In the genomic region with DNA sequence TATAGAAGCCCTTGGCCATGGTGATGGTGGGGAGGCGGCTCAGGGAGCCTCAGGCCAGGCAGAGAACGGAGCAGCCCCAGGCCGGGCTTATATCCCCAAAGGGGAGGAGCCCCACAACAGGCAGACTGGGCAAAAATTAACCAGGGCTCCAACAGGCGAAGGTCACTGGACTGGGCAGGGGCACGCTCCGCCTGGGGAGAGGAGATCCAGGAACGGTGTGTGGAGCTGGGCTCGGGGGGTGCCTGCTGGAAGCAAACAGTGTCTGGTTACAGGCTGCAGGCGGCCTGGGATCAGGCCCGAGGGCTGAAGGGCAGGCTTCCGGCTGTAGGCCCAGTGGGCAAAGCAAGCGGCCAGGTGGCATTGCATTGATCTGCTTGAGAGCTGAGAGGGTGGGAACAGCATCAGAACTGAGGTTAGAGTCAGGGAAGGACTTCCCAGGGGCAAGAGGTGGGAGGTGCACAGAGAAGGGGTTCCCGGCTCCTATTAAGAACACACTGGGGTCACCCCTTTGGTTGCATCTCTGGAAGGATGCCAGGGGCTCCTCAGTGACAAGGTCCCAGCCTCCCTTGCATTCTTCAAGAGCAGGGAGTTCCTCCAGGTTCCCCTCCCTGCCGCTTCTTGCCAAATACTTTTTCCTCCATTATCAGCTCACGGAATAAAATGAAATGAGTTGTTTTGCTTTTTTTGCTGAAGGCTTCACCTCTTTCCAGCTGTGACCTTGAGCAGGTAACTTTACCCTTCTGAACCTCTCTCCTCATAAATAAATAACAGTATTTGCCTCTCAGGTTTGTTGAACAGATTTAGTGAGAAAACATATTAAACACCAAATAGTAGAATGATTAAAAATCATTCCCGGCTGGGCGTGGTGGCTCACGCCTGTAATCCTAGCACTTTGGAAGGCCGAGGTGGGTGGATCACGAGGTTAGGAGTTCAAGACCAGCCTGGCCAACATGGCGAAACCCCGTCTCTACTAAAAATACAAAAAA, we compare ENCODE assay signal across 27 cellular contexts. TPM values are rescaled to one million over a fixed set of nuclear protein-coding genes. Genes with fewer than 3 reads are reported as not detected.
DNase-seq lines count a peak whose midpoint lies in the region; ATAC-seq, FAIRE-seq and TF ChIP-seq lines count a peak whose summit lies in the region.
"Had no signal": no experiment of that assay in that cellular context is flagged by ENCODE, and none has a peak within 500 bp of the region (broad histone marks: within the 10 kb centered on the region; RNA-seq: fewer than 3 reads in every experiment).

No MANE protein-coding gene starts in this region.

- TF ChIP-seq CTCF in Peyer's patch (IDR thresholded peaks at IDR 0.05) (peak in 1 of 6 experiments; percentile 10), lower lobe of right lung (IDR thresholded peaks at IDR 0.05) (no peak), prostate gland (IDR thresholded peaks at IDR 0.05) (no peak)

- H3K27ac ChIP-seq in Peyer's patch: peak overlapping the region in 3 of 4 donors; percentile 67 to 92 (median 89)
- no peak overlapping the region for H3K27ac ChIP-seq in lower lobe of right lung
- H3K27ac ChIP-seq in small intestine (ENCODE audit: low read depth in 1 of 2, low read length in 1 of 2): peak overlapping the region; percentile 86 to 90
- H3K27ac ChIP-seq in prostate gland: peak overlapping the region in 1 of 2 donors; percentile 90
- H3K27ac ChIP-seq: esophagus muscularis mucosa, SK-N-MC, skin epidermis, thyroid gland, WERI-Rb-1 had no signal

- intact Hi-C loops in dendritic cell treated with granulocyte-macrophage colony-stimulating factor and Interleukin-4, amounts not matched to agents 40 ng/mL and 50 ng/mL, for 4 days (cut with micrococcal nuclease): no loop called here
- intact Hi-C loops in lower lobe of right lung (cut with DNase I): no loop called here
- intact Hi-C loops in prostate gland (cut with DNase I): no loop called here

- peaks cover 100% of the 10 kb centered on the region for H3K36me3 Mint-ChIP-seq in dendritic cell treated with granulocyte-macrophage colony-stimulating factor and Interleukin-4, amounts not matched to agents 40 ng/mL and 50 ng/mL, for 4 days (ENCODE audit: low read depth)
- H3K36me3 Mint-ChIP-seq: activated naive CD8-positive, alpha-beta T cell treated with anti-CD3 and anti-CD28 coated beads for 36 hours; CD4-positive, alpha-beta memory T cell; natural killer cell treated with Interleukin-12 subunit alpha and Interleukin-12 subunit beta and Interleukin-15 and Interleukin-18, amount 100 ng/mL, for 72 hours had no signal

- H3K27me3 ChIP-seq in Peyer's patch (no peaks in the 10 kb centered on the region), lower lobe of right lung (ENCODE audit: low read depth) (no peaks in the 10 kb centered on the region), small intestine (ENCODE audit: control insufficient read depth in 2 of 2, insufficient read depth in 2 of 2, low read length in 2 of 2) (no peaks in the 10 kb centered on the region), prostate gland (replicated peaks; ENCODE audit: insufficient read depth) (no peaks in the 10 kb centered on the region)
- H3K27me3 ChIP-seq: thyroid gland had no signal

- no peak for FAIRE-seq in small intestine (lab: Jason Lieb, UNC)
- FAIRE-seq: frontal cortex had no signal

- H3K27ac Mint-ChIP-seq in dendritic cell treated with granulocyte-macrophage colony-stimulating factor and Interleukin-4, amounts not matched to agents 40 ng/mL and 50 ng/mL, for 4 days: peak overlapping the region; percentile 45
- H3K27ac Mint-ChIP-seq: activated naive CD8-positive, alpha-beta T cell treated with anti-CD3 and anti-CD28 coated beads for 36 hours; CD4-positive, alpha-beta memory T cell; effector memory CD8-positive, alpha-beta T cell; memory B cell; natural killer cell treated with Interleukin-12 subunit alpha and Interleukin-12 subunit beta and Interleukin-15 and Interleukin-18, amount 100 ng/mL, for 72 hours had no signal

- H3K27me3 Mint-ChIP-seq in dendritic cell treated with granulocyte-macrophage colony-stimulating factor and Interleukin-4, amounts not matched to agents 40 ng/mL and 50 ng/mL, for 4 days: no peaks in the 10 kb centered on the region

- TF ChIP-seq POLR2A in Peyer's patch (IDR thresholded peaks at IDR 0.05): peak; percentile 94 to 97
- no peak for TF ChIP-seq POLR2A in prostate gland (IDR thresholded peaks at IDR 0.05)

- H3K9me3 ChIP-seq in Peyer's patch (no peaks in the 10 kb centered on the region), lower lobe of right lung (no peaks in the 10 kb centered on the region), small intestine (ENCODE audit: control insufficient read depth, low read depth) (no peaks in the 10 kb centered on the region), prostate gland (no peaks in the 10 kb centered on the region)
- H3K9me3 ChIP-seq: esophagus muscularis mucosa, thyroid gland had no signal

- peak in 2 of 3 donors; percentile 85 to 91 for DNase-seq in Peyer's patch
- DNase-seq in lower lobe of right lung: peak; percentile 14
- peak; percentile 97 for DNase-seq in small intestine
- DNase-seq in NCI-H1694 (lab: John Stamatoyannopoulos, UW): no peak
- DNase-seq in prostate gland (ENCODE audit: low spot score): no peak
- DNase-seq in HK-2 (ENCODE audit: unreplicated experiment): no peak
- DNase-seq in COR-L47 (lab: John Stamatoyannopoulos, UW): no peak
- DNase-seq: activated naive CD8-positive, alpha-beta T cell treated with anti-CD3 and anti-CD28 coated beads for 36 hours; CD4-positive, alpha-beta memory T cell; effector memory CD8-positive, alpha-beta T cell; GDM1; hippocampal formation; NCI-H510A; stimulated activated CD4-positive, alpha-beta T cell treated with anti-CD3 and anti-CD28 coated beads, Interleukin-4, amount 100 ng/mL, for 1 hour; stimulated activated naive CD8-positive, alpha-beta T cell treated with anti-CD3 and anti-CD28 coated beads, Interleukin-15, Interleukin-2, amounts not matched to agents 100 U/mL and 50 U/mL, for 24 hours; T-helper 2 cell; thyroid gland; WERI-Rb-1 had no signal

- H3K36me3 ChIP-seq in Peyer's patch (peaks cover 0 to 35% (median 0%) of the 10 kb centered on the region in 3 donors), lower lobe of right lung (peaks cover 11% of the 10 kb centered on the region), small intestine (ENCODE audit: control insufficient read depth in 2 of 2, insufficient read depth in 2 of 2, low read length in 2 of 2) (peaks cover 2 to 18% of the 10 kb centered on the region in 2 donors), prostate gland (no peaks in the 10 kb centered on the region)
- H3K36me3 ChIP-seq: thyroid gland, WERI-Rb-1 had no signal

- H3K9me3 Mint-ChIP-seq in dendritic cell treated with granulocyte-macrophage colony-stimulating factor and Interleukin-4, amounts not matched to agents 40 ng/mL and 50 ng/mL, for 4 days: no peaks in the 10 kb centered on the region
- H3K9me3 Mint-ChIP-seq: activated naive CD8-positive, alpha-beta T cell treated with anti-CD3 and anti-CD28 coated beads for 36 hours; CD4-positive, alpha-beta memory T cell; effector memory CD8-positive, alpha-beta T cell; memory B cell; natural killer cell treated with Interleukin-12 subunit alpha and Interleukin-12 subunit beta and Interleukin-15 and Interleukin-18, amount 100 ng/mL, for 72 hours had no signal

- 17 to 62% (median 33%) methylated on average over 22 of the region's 22 CpGs for WGBS in small intestine, 3 donors
- 86% methylated on average over 22 of the region's 22 CpGs for WGBS in prostate gland

- H3K4me3 ChIP-seq in Peyer's patch (peak overlapping the region in 3 of 4 donors; percentile 30 to 73 (median 58)), lower lobe of right lung (no peak overlapping the region), small intestine (ENCODE audit: low read depth in 1 of 2, low read length in 2 of 2) (peak overlapping the region in 1 of 2 donors; percentile 81), prostate gland (no peak overlapping the region)
- H3K4me3 ChIP-seq: esophagus muscularis mucosa, SK-N-MC, skin epidermis, thyroid gland had no signal

- ATAC-seq in lower lobe of right lung: no peak
- ATAC-seq: effector memory CD8-positive, alpha-beta T cell; natural killer cell treated with Interleukin-12 subunit alpha and Interleukin-12 subunit beta and Interleukin-15 and Interleukin-18, amount 100 ng/mL, for 72 hours; Panc1; stimulated activated naive CD8-positive, alpha-beta T cell treated with anti-CD3 and anti-CD28 coated beads, Interleukin-15, Interleukin-2, amounts not matched to agents 100 U/mL and 50 U/mL, for 24 hours had no signal

- peaks cover 0 to 10% (median 0%) of the 10 kb centered on the region in 4 donors for H3K4me1 ChIP-seq in Peyer's patch
- H3K4me1 ChIP-seq in lower lobe of right lung: peaks cover 4% of the 10 kb centered on the region
- peaks cover 0 to 2% of the 10 kb centered on the region in 2 donors for H3K4me1 ChIP-seq in small intestine (ENCODE audit: control insufficient read depth in 2 of 2, insufficient read depth in 1 of 2, low read depth in 1 of 2, low read length in 1 of 2)
- H3K4me1 ChIP-seq in prostate gland (replicated peaks): peaks cover 14% of the 10 kb centered on the region

- H3K4me3 Mint-ChIP-seq in dendritic cell treated with granulocyte-macrophage colony-stimulating factor and Interleukin-4, amounts not matched to agents 40 ng/mL and 50 ng/mL, for 4 days: no peak overlapping the region
- H3K4me3 Mint-ChIP-seq: activated naive CD8-positive, alpha-beta T cell treated with anti-CD3 and anti-CD28 coated beads for 36 hours; CD4-positive, alpha-beta memory T cell; effector memory CD8-positive, alpha-beta T cell; memory B cell; natural killer cell treated with Interleukin-12 subunit alpha and Interleukin-12 subunit beta and Interleukin-15 and Interleukin-18, amount 100 ng/mL, for 72 hours had no signal

- peaks cover 89% of the 10 kb centered on the region for H3K4me1 Mint-ChIP-seq in dendritic cell treated with granulocyte-macrophage colony-stimulating factor and Interleukin-4, amounts not matched to agents 40 ng/mL and 50 ng/mL, for 4 days (ENCODE audit: low read depth)
- H3K4me1 Mint-ChIP-seq: activated naive CD8-positive, alpha-beta T cell treated with anti-CD3 and anti-CD28 coated beads for 36 hours; CD4-positive, alpha-beta memory T cell had no signal

RNA-seq across cellular contexts. Expression of a gene that starts 7.8 kb away (rescaled TPM):
- total RNA-seq in Peyer's patch: 1,000 to 10,000 TPM in 3 of 4 donors, 100 to 1,000 TPM in 1; 295 to 7,069 (median 4,830) TPM
- total RNA-seq in lower lobe of right lung: 104 TPM
- 1,000 to 10,000 TPM; 1,286 to 3,293 (median 3,150) TPM for polyA plus RNA-seq in small intestine
- total RNA-seq in prostate gland: 100 to 1,000 TPM in 1 of 2 donors, 10 to 100 TPM in 1; 41.9 to 152 TPM
- polyA plus RNA-seq: CD4-positive, alpha-beta memory T cell had no signal

RNA-seq across cellular contexts. Expression of a gene that starts 30.7 kb away (rescaled TPM):
- total RNA-seq in Peyer's patch (not detected), lower lobe of right lung (not detected), prostate gland (1 to 10 TPM in 1 of 2 donors, not detected in 1; 1.4 TPM)
- polyA plus RNA-seq in small intestine: under 1 TPM in 1 of 3 donors, not detected in 2; 0.39 TPM
- total RNA-seq: activated naive CD8-positive, alpha-beta T cell treated with anti-CD3 and anti-CD28 coated beads for 36 hours; CD4-positive, alpha-beta memory T cell; esophagus muscularis mucosa; frontal cortex; natural killer cell treated with Interleukin-12 subunit alpha and Interleukin-12 subunit beta and Interleukin-15 and Interleukin-18, amount 100 ng/mL, for 72 hours; pulmonary artery endothelial cell had no signal
- polyA plus RNA-seq: CD4-positive, alpha-beta memory T cell had no signal

RNA-seq across cellular contexts. Expression of a gene that starts 55.8 kb away (rescaled TPM):
- total RNA-seq in Peyer's patch (1 to 10 TPM in 2 of 4 donors, under 1 TPM in 1, not detected in 1; 0.95 to 6.6 (median 1.6) TPM), lower lobe of right lung (0.53 TPM), prostate gland (10 to 100 TPM; 11.5 to 67.4 TPM)
- 1 to 10 TPM in 1 of 3 donors, under 1 TPM in 1, not detected in 1; 0.97 to 1.1 TPM for polyA plus RNA-seq in small intestine

Comparison
In these comparisons a context has a peak if more than half of its experiments do, and no peak if none do; other contexts are left out.
1. DNase-seq: peak in Peyer's patch (2 of 3), lower lobe of right lung (single experiment) and small intestine (single experiment); none in NCI-H1694 (single experiment), prostate gland (single experiment), HK-2 (single experiment) and COR-L47 (single experiment).
2. H3K4me3 ChIP-seq: peak in Peyer's patch (3 of 4); none in lower lobe of right lung (single experiment) and prostate gland (0 of 2).